In genomic region chr17:50684612-50685333, GRCh38 we compare ENCODE assay signal across 17 cellular contexts. TPM values are rescaled to one million over a fixed set of nuclear protein-coding genes. Genes with fewer than 3 reads are reported as not detected.
DNase-seq lines count a peak whose midpoint lies in the region; ATAC-seq and TF ChIP-seq lines count a peak whose summit lies in the region.
"Had no signal": no experiment of that assay in that cellular context is flagged by ENCODE, and none has a peak within 500 bp of the region (broad histone marks: within the 10 kb centered on the region; RNA-seq: fewer than 3 reads in every experiment).

No MANE protein-coding gene starts in this region.

- no peak overlapping the region for H3K27ac Mint-ChIP-seq in activated CD8-positive, alpha-beta T cell treated with anti-CD3 and anti-CD28 coated beads, Interleukin-2, amount 10 ng/mL, durations not matched to agents 7 days and 5 days
- H3K27ac Mint-ChIP-seq: activated B cell treated with CpG ODN at 0.5 μM for 24 hours; activated T-cell treated with anti-CD3 and anti-CD28 coated beads, Interleukin-2, amount 50 U/mL, for 24 hours had no signal

- H3K36me3 Mint-ChIP-seq in activated CD8-positive, alpha-beta T cell treated with anti-CD3 and anti-CD28 coated beads, Interleukin-2, amount 10 ng/mL, durations not matched to agents 7 days and 5 days (ENCODE audit: low read depth) = no peaks in the 10 kb centered on the region

- no peak for ATAC-seq in GM21825 (IDR thresholded peaks at IDR 0.05; ENCODE audit: unreplicated experiment)
- ATAC-seq in activated CD8-positive, alpha-beta T cell treated with anti-CD3 and anti-CD28 coated beads, Interleukin-2, amount 10 ng/mL, durations not matched to agents 7 days and 5 days = no peak

- H3K27me3 ChIP-seq in BE2C (no peaks in the 10 kb centered on the region), HUES48 (ENCODE audit: control insufficient read depth, insufficient read depth, low read length) (no peaks in the 10 kb centered on the region; the same call in 1 of the 2 replicates), liver (ENCODE audit: control insufficient read depth in 4 of 4, insufficient read depth in 4 of 4, low read length in 3 of 4) (no peaks in the 10 kb centered on the region), vagina (no peaks in the 10 kb centered on the region)
- H3K27me3 ChIP-seq: ascending aorta, SJCRH30 had no signal

- no peak overlapping the region for H3K4me3 ChIP-seq in BE2C (ENCODE audit: low read depth, low read length)
- no peak overlapping the region for H3K4me3 ChIP-seq in HUES48 (ENCODE audit: low read depth, low read length)
- H3K4me3 ChIP-seq in liver (ENCODE audit: low read depth in 1 of 3, low read length in 3 of 3) = peak overlapping the region in 2 of 3 donors; percentile 7 to 12
- H3K4me3 ChIP-seq in vagina = no peak overlapping the region
- H3K4me3 ChIP-seq: ascending aorta, SJCRH30 had no signal

- peaks cover 6% of the 10 kb centered on the region for H3K4me1 Mint-ChIP-seq in activated CD8-positive, alpha-beta T cell treated with anti-CD3 and anti-CD28 coated beads, Interleukin-2, amount 10 ng/mL, durations not matched to agents 7 days and 5 days (ENCODE audit: low read depth)
- H3K4me1 Mint-ChIP-seq: activated B cell treated with CpG ODN at 0.5 μM for 24 hours had no signal

- H3K9ac ChIP-seq in HUES48 (ENCODE audit: low read depth, low read length) = no peak overlapping the region
- H3K9ac ChIP-seq in liver (ENCODE audit: low read depth in 1 of 2, low read length in 2 of 2) = peak overlapping the region; percentile 9 to 33

- no peak overlapping the region for H3K4me3 Mint-ChIP-seq in activated CD8-positive, alpha-beta T cell treated with anti-CD3 and anti-CD28 coated beads, Interleukin-2, amount 10 ng/mL, durations not matched to agents 7 days and 5 days
- H3K4me3 Mint-ChIP-seq: activated B cell treated with CpG ODN at 0.5 μM for 24 hours; activated T-cell treated with anti-CD3 and anti-CD28 coated beads, Interleukin-2, amount 50 U/mL, for 24 hours had no signal

- TF ChIP-seq CTCF in BE2C (IDR thresholded peaks at IDR 0.05; ENCODE audit: low read depth, low read length) (no peak), liver (IDR thresholded peaks at IDR 0.05; ENCODE audit: low read depth, low read length, missing input control) (no peak), vagina (IDR thresholded peaks at IDR 0.05) (no peak)

- H3K4me1 ChIP-seq in BE2C (peaks cover 17% of the 10 kb centered on the region), HUES48 (ENCODE audit: control insufficient read depth, insufficient read depth, low read length) (peaks cover 9% of the 10 kb centered on the region; the same call in 1 of the 2 replicates), liver (ENCODE audit: control insufficient read depth in 4 of 4, insufficient read depth in 4 of 4, low read length in 3 of 4) (peaks cover 32 to 66% (median 56%) of the 10 kb centered on the region in 4 donors), vagina (peaks cover 36% of the 10 kb centered on the region)

- CTCF ChIA-PET in activated CD8-positive, alpha-beta T cell treated with anti-CD3 and anti-CD28 coated beads, Interleukin-2, amount 10 ng/mL, durations not matched to agents 7 days and 5 days (lab: Charles Lee) = interaction anchor here (1.0 to 1.8 kb wide), 3 partner anchors 10 to 11 kb away, joined by 3 to 4 read pairs (median 3); no protein-coding TSS in a partner anchor

- H3K9me3 ChIP-seq in BE2C (no peaks in the 10 kb centered on the region), HUES48 (ENCODE audit: control insufficient read depth, insufficient read depth, low read length) (no peaks in the 10 kb centered on the region), liver (ENCODE audit: control insufficient read depth in 4 of 4, low read length in 3 of 4) (no peaks in the 10 kb centered on the region), vagina (no peaks in the 10 kb centered on the region)
- H3K9me3 ChIP-seq: ascending aorta, SJCRH30 had no signal

- POLR2A ChIA-PET in activated CD8-positive, alpha-beta T cell treated with anti-CD3 and anti-CD28 coated beads, Interleukin-2, amount 10 ng/mL, durations not matched to agents 7 days and 5 days (lab: Charles Lee) = interaction anchor here (1.1 kb wide), 1 partner anchor 112 kb away, joined by 5 read pairs; no protein-coding TSS in a partner anchor

- peaks cover 24% of the 10 kb centered on the region for H3K27me3 Mint-ChIP-seq in activated CD8-positive, alpha-beta T cell treated with anti-CD3 and anti-CD28 coated beads, Interleukin-2, amount 10 ng/mL, durations not matched to agents 7 days and 5 days (ENCODE audit: low read depth)

- H3K36me3 ChIP-seq in BE2C (no peaks in the 10 kb centered on the region), HUES48 (ENCODE audit: control insufficient read depth, insufficient read depth, low read length) (no peaks in the 10 kb centered on the region), liver (ENCODE audit: control insufficient read depth in 4 of 4, insufficient read depth in 3 of 4, low read depth in 1 of 4, low read length in 3 of 4) (peaks cover 0 to 9% (median 1%) of the 10 kb centered on the region in 4 donors), vagina (no peaks in the 10 kb centered on the region)
- H3K36me3 ChIP-seq: ascending aorta, SJCRH30 had no signal

- no peak for TF ChIP-seq POLR2A in vagina (IDR thresholded peaks at IDR 0.05)

- intact Hi-C loops in vagina (cut with DNase I) = loop anchor here (5.0 kb wide), 2 partner anchors 52 to 137 kb away; partner anchors contain the start of genes ABCC3 and SPATA20

- DNase-seq in BE2C = peak; percentile 4
- peak; percentile 36 to 49 for DNase-seq in SHP77 (lab: John Stamatoyannopoulos, UW)
- DNase-seq in vagina (ENCODE audit: extremely low spot score in 2 of 2) = no peak
- DNase-seq in activated CD8-positive, alpha-beta T cell treated with anti-CD3 and anti-CD28 coated beads, Interleukin-2, amount 10 ng/mL, durations not matched to agents 7 days and 5 days = no peak
- DNase-seq in kidney tubule cell (ENCODE audit: low spot score) = no peak
- DNase-seq: activated B cell treated with CpG ODN at 0.5 μM for 24 hours; activated T-cell treated with anti-CD3 and anti-CD28 coated beads, Interleukin-2, amount 50 U/mL, for 24 hours; EL; foreskin fibroblast; kidney glomerular epithelial cell; NCI-H2227 treated with DMSO at 0.1 percent for 48 hours; nucleus accumbens had no signal

- 28% methylated on average over 15 of the region's 15 CpGs for WGBS in liver

- peak; percentile 36 to 57 for TF ChIP-seq RAD21 in liver (IDR thresholded peaks at IDR 0.05)

- H3K27ac ChIP-seq in HUES48 (ENCODE audit: low read depth, low read length) = peak overlapping the region; percentile 63
- H3K27ac ChIP-seq in liver (ENCODE audit: low read depth in 1 of 2, low read length in 2 of 2) = peak overlapping the region; percentile 85 to 94
- H3K27ac ChIP-seq in vagina = no peak overlapping the region
- H3K27ac ChIP-seq: SJCRH30 had no signal

- H3K9me3 Mint-ChIP-seq in activated CD8-positive, alpha-beta T cell treated with anti-CD3 and anti-CD28 coated beads, Interleukin-2, amount 10 ng/mL, durations not matched to agents 7 days and 5 days (ENCODE audit: insufficient read depth) = no peaks in the 10 kb centered on the region
- H3K9me3 Mint-ChIP-seq: activated B cell treated with CpG ODN at 0.5 μM for 24 hours; activated T-cell treated with anti-CD3 and anti-CD28 coated beads, Interleukin-2, amount 50 U/mL, for 24 hours had no signal

TF ChIP-seq in liver, 16 proteins besides CTCF, POLR2A, EP300 and RAD21 (continues in another document):
- TF ChIP-seq EGR1 (IDR thresholded peaks at IDR 0.05; ENCODE audit: low read depth in 2 of 2) (no peak), RXRA (IDR thresholded peaks at IDR 0.05) (peak; percentile 91 to 92), NR2F2 (IDR thresholded peaks at IDR 0.05) (peak; percentile 91), SP1 (IDR thresholded peaks at IDR 0.05) (peak; percentile 88), YY1 (IDR thresholded peaks at IDR 0.05) (no peak)
- TF ChIP-seq, protein P1, sequence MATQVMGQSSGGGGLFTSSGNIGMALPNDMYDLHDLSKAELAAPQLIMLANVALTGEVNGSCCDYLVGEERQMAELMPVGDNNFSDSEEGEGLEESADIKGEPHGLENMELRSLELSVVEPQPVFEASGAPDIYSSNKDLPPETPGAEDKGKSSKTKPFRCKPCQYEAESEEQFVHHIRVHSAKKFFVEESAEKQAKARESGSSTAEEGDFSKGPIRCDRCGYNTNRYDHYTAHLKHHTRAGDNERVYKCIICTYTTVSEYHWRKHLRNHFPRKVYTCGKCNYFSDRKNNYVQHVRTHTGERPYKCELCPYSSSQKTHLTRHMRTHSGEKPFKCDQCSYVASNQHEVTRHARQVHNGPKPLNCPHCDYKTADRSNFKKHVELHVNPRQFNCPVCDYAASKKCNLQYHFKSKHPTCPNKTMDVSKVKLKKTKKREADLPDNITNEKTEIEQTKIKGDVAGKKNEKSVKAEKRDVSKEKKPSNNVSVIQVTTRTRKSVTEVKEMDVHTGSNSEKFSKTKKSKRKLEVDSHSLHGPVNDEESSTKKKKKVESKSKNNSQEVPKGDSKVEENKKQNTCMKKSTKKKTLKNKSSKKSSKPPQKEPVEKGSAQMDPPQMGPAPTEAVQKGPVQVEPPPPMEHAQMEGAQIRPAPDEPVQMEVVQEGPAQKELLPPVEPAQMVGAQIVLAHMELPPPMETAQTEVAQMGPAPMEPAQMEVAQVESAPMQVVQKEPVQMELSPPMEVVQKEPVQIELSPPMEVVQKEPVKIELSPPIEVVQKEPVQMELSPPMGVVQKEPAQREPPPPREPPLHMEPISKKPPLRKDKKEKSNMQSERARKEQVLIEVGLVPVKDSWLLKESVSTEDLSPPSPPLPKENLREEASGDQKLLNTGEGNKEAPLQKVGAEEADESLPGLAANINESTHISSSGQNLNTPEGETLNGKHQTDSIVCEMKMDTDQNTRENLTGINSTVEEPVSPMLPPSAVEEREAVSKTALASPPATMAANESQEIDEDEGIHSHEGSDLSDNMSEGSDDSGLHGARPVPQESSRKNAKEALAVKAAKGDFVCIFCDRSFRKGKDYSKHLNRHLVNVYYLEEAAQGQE (IDR thresholded peaks at IDR 0.05) = peak; percentile 82

RNA-seq across cellular contexts. Expression of gene ANKRD40, which starts 22.9 kb away (rescaled TPM):
- 32.3 TPM for polyA plus RNA-seq in BE2C (2012; ENCODE audit: insufficient read depth, insufficient read length, low read depth)
- total RNA-seq in liver (10 to 100 TPM; 10.1 to 15.1 TPM), vagina (21.6 TPM)
- polyA plus RNA-seq in liver = 1 to 10 TPM; 6.2 to 9.3 TPM
- 10 to 100 TPM; 28.9 to 31.2 TPM for total RNA-seq in activated CD8-positive, alpha-beta T cell treated with anti-CD3 and anti-CD28 coated beads, Interleukin-2, amount 10 ng/mL, durations not matched to agents 7 days and 5 days

RNA-seq across cellular contexts. Expression of gene LUC7L3, which starts 34.6 kb away (rescaled TPM):
- 137 TPM for polyA plus RNA-seq in BE2C (2012; ENCODE audit: insufficient read depth, insufficient read length, low read depth)
- 10 to 100 TPM; 26.0 to 26.5 TPM for total RNA-seq in liver
- polyA plus RNA-seq in liver = 100 to 1,000 TPM in 1 of 2 donors, 10 to 100 TPM in 1; 15.5 to 126 TPM
- 108 TPM for total RNA-seq in vagina
- total RNA-seq in activated CD8-positive, alpha-beta T cell treated with anti-CD3 and anti-CD28 coated beads, Interleukin-2, amount 10 ng/mL, durations not matched to agents 7 days and 5 days = 100 to 1,000 TPM; 112 to 116 TPM

RNA-seq across cellular contexts. Expression of gene ABCC3, which starts 50.1 kb away (rescaled TPM):
- polyA plus RNA-seq in BE2C (2012; ENCODE audit: insufficient read depth, insufficient read length, low read depth) = 2.9 TPM
- total RNA-seq in liver (100 to 1,000 TPM in 1 of 2 donors, 10 to 100 TPM in 1; 10.5 to 197 TPM), vagina (47.6 TPM)
- 10 to 100 TPM; 66.7 to 94.3 TPM for polyA plus RNA-seq in liver
- not detected for total RNA-seq in activated CD8-positive, alpha-beta T cell treated with anti-CD3 and anti-CD28 coated beads, Interleukin-2, amount 10 ng/mL, durations not matched to agents 7 days and 5 days

Comparison
In these comparisons a context has a peak if more than half of its experiments do, and no peak if none do; other contexts are left out.
1. DNase-seq: peak in BE2C (single experiment) and SHP77 (2 of 2); none in vagina (0 of 2), activated CD8-positive, alpha-beta T cell treated with anti-CD3 and anti-CD28 coated beads, Interleukin-2, amount 10 ng/mL, durations not matched to agents 7 days and 5 days (single experiment) and kidney tubule cell (single experiment).
2. H3K4me3 ChIP-seq: peak in liver (2 of 3); none in BE2C (single experiment), HUES48 (single experiment) and vagina (0 of 2).
3. RNA of gene ABCC3, which starts 50.1 kb away (total RNA-seq): 10.5 to 197 TPM in liver and 47.6 TPM in vagina (single experiment); not detected in activated CD8-positive, alpha-beta T cell treated with anti-CD3 and anti-CD28 coated beads, Interleukin-2, amount 10 ng/mL, durations not matched to agents 7 days and 5 days; every median in the first group is over 10 times any median in the second.